Comparison of ENCODE assay signal across 17 cellular contexts in the genomic region with DNA sequence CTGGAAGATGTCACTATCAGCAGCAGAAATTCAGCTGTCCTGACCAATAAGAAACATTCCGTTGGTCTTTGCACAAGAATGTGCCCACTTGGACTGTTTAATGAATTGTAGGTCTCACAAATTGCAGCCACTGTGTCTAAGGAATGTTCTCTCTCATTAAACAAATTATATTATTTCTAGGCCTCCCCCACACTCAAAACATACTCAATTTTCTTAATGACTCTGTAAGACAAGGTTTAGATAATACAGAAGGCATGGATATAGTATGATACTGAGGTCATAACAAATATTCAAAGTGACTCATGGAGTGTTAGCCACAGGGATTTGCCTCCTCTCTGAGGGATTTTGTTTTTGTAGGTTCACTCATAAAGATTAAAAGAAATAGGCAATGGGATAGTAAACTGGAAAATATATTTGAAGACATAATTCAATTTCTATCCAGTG.
DNase-seq lines count a peak whose midpoint lies in the region; ATAC-seq and TF ChIP-seq lines count a peak whose summit lies in the region.
"Had no signal": no experiment of that assay in that cellular context is flagged by ENCODE, and none has a peak within 500 bp of the region (broad histone marks: within the 10 kb centered on the region; RNA-seq: fewer than 3 reads in every experiment).

No MANE protein-coding gene starts in this region.

- no peak for TF ChIP-seq EP300 in transverse colon (IDR thresholded peaks at IDR 0.05; ENCODE audit: low read depth)

- H3K4me3 Mint-ChIP-seq in HFFc6: peak overlapping the region; percentile 77
- H3K4me3 Mint-ChIP-seq: neural crest cell had no signal

- WGBS in transverse colon (ENCODE audit: low coverage in 1 of 2), 2 donors: 53 to 67% methylated on average over 1 of the region's 1 CpG

- H3K9me3 ChIP-seq in transverse colon: no peaks in the 10 kb centered on the region
- H3K9me3 ChIP-seq: Caco-2, thyroid gland had no signal

- H3K27ac ChIP-seq in transverse colon: peak overlapping the region; percentile 47 to 79 (median 60)
- H3K27ac ChIP-seq: thyroid gland had no signal

- H3K4me1 ChIP-seq in transverse colon: no peaks in the 10 kb centered on the region
- H3K4me1 ChIP-seq: Caco-2, thyroid gland had no signal

- no peaks in the 10 kb centered on the region for H3K27me3 Mint-ChIP-seq in HFFc6 (ENCODE audit: insufficient read depth)

- H3K4me1 Mint-ChIP-seq in HFFc6 (ENCODE audit: low read depth): peaks cover 72% of the 10 kb centered on the region
- H3K4me1 Mint-ChIP-seq: neural crest cell had no signal

- TF ChIP-seq CTCF in HFFc6 (IDR thresholded peaks at IDR 0.05) (no peak), transverse colon (IDR thresholded peaks at IDR 0.05) (no peak)

- H3K36me3 Mint-ChIP-seq in HFFc6 (ENCODE audit: low read depth): peaks cover 12% of the 10 kb centered on the region

- no peak for ATAC-seq in GM18867 (IDR thresholded peaks at IDR 0.05; ENCODE audit: unreplicated experiment)
- ATAC-seq: K562, left cardiac atrium had no signal

- peak overlapping the region; percentile 89 for H3K27ac Mint-ChIP-seq in HFFc6

- intact Hi-C loops in transverse colon (cut with DNase I; ENCODE audit: low total_unique reads): no loop called here

- no peak overlapping the region for H3K4me3 ChIP-seq in transverse colon
- H3K4me3 ChIP-seq: K562, thyroid gland had no signal

- H3K36me3 ChIP-seq in transverse colon: no peaks in the 10 kb centered on the region
- H3K36me3 ChIP-seq: thyroid gland had no signal

- H3K27me3 ChIP-seq in transverse colon: no peaks in the 10 kb centered on the region
- H3K27me3 ChIP-seq: thyroid gland had no signal

- in situ Hi-C loops in transverse colon (cut with MboI; ENCODE audit: low pct_ligation_motif_present in 1 of 4, low pct_unique_long_range_greater_than_20kb in 1 of 4, low sequenced_read_pairs in 3 of 4): no loop called here

- no peak for TF ChIP-seq POLR2A in transverse colon (IDR thresholded peaks at IDR 0.05)

- H3K9me3 Mint-ChIP-seq in HFFc6: peaks cover 10% of the 10 kb centered on the region; the same call in 1 of the 2 replicates

- DNase-seq in HFFc6 (peak; percentile 77), brain pericyte (ENCODE audit: low read depth, low spot score) (peak; percentile 24), kidney tubule cell (ENCODE audit: low spot score) (peak; percentile 59), transverse colon (no peak), NCI-H1436 (lab: John Stamatoyannopoulos, UW) (no peak), SW 1271 (lab: John Stamatoyannopoulos, UW) (no peak), HT-29 (ENCODE audit: low spot score) (no peak)
- DNase-seq: Caco-2; glutamatergic neuron; left cardiac atrium; NCI-H187; SIG-M5; stimulated activated CD4-positive, alpha-beta T cell treated with anti-CD3 and anti-CD28 coated beads, Interleukin-12 subunit alpha, Interleukin-12 subunit beta, amount 100 ng/mL, for 4 hours; thyroid gland had no signal

Comparison
In these comparisons a context has a peak if more than half of its experiments do, and no peak if none do; other contexts are left out.
1. DNase-seq: peak in HFFc6 (single experiment), brain pericyte (single experiment) and kidney tubule cell (single experiment); none in transverse colon (single experiment), NCI-H1436 (single experiment), SW 1271 (0 of 2) and HT-29 (single experiment).